Comparison of ENCODE assay signal across 9 cellular contexts in genomic region chr2:142874293-142874814, GRCh38. TPM values are rescaled to one million over a fixed set of nuclear protein-coding genes. Genes with fewer than 3 reads are reported as not detected.
DNase-seq lines count a peak whose midpoint lies in the region; ATAC-seq and FAIRE-seq lines count a peak whose summit lies in the region.
"Had no signal": no experiment of that assay in that cellular context is flagged by ENCODE, and none has a peak within 500 bp of the region (broad histone marks: within the 10 kb centered on the region; RNA-seq: fewer than 3 reads in every experiment).

No MANE protein-coding gene starts in this region.

- H3K27ac Mint-ChIP-seq in activated CD8-positive, alpha-beta T cell treated with anti-CD3 and anti-CD28 coated beads, Interleukin-2, amount 10 ng/mL, durations not matched to agents 7 days and 5 days, result no peak overlapping the region

- no peaks in the 10 kb centered on the region for H3K27me3 Mint-ChIP-seq in activated CD8-positive, alpha-beta T cell treated with anti-CD3 and anti-CD28 coated beads, Interleukin-2, amount 10 ng/mL, durations not matched to agents 7 days and 5 days (ENCODE audit: low read depth)

- no peaks in the 10 kb centered on the region for H3K4me1 Mint-ChIP-seq in activated CD8-positive, alpha-beta T cell treated with anti-CD3 and anti-CD28 coated beads, Interleukin-2, amount 10 ng/mL, durations not matched to agents 7 days and 5 days (ENCODE audit: low read depth)

- H3K4me3 Mint-ChIP-seq in activated CD8-positive, alpha-beta T cell treated with anti-CD3 and anti-CD28 coated beads, Interleukin-2, amount 10 ng/mL, durations not matched to agents 7 days and 5 days, result no peak overlapping the region

- ATAC-seq in GM21786 (IDR thresholded peaks at IDR 0.05; ENCODE audit: unreplicated experiment), result peak; percentile 15
- ATAC-seq in activated CD8-positive, alpha-beta T cell treated with anti-CD3 and anti-CD28 coated beads, Interleukin-2, amount 10 ng/mL, durations not matched to agents 7 days and 5 days, result no peak

- CTCF ChIA-PET in activated CD8-positive, alpha-beta T cell treated with anti-CD3 and anti-CD28 coated beads, Interleukin-2, amount 10 ng/mL, durations not matched to agents 7 days and 5 days (lab: Charles Lee), result no interaction called here

- DNase-seq in SIG-M5 treated with dmso at 0.1 percent for 504 hours (lab: John Stamatoyannopoulos, UW; ENCODE audit: unreplicated experiment) (peak; percentile 78), glomerular visceral epithelial cell (ENCODE audit: extremely low spot score) (peak; percentile 60), stromal cell of bone marrow (ENCODE audit: low read depth) (peak; percentile 98), activated gamma-delta T cell (lab: John Stamatoyannopoulos, UW) (no peak), HTR-8/SVneo (ENCODE audit: insufficient read length, low spot score) (no peak), DMS 273 treated with DMSO at 0.1 percent for 48 hours (lab: John Stamatoyannopoulos, UW) (no peak)
- no peak for DNase-seq in activated CD8-positive, alpha-beta T cell treated with anti-CD3 and anti-CD28 coated beads, Interleukin-2, amount 10 ng/mL, durations not matched to agents 7 days and 5 days
- DNase-seq: T-helper 9 cell had no signal

- FAIRE-seq in HTR-8/SVneo (lab: Jason Lieb, UNC), result no peak

- POLR2A ChIA-PET in activated CD8-positive, alpha-beta T cell treated with anti-CD3 and anti-CD28 coated beads, Interleukin-2, amount 10 ng/mL, durations not matched to agents 7 days and 5 days (lab: Charles Lee), result no interaction called here

- H3K36me3 Mint-ChIP-seq in activated CD8-positive, alpha-beta T cell treated with anti-CD3 and anti-CD28 coated beads, Interleukin-2, amount 10 ng/mL, durations not matched to agents 7 days and 5 days (ENCODE audit: low read depth), result no peaks in the 10 kb centered on the region

- H3K9me3 Mint-ChIP-seq in activated CD8-positive, alpha-beta T cell treated with anti-CD3 and anti-CD28 coated beads, Interleukin-2, amount 10 ng/mL, durations not matched to agents 7 days and 5 days (ENCODE audit: insufficient read depth), result no peaks in the 10 kb centered on the region

RNA-seq across cellular contexts. Expression of gene KYNU, which starts 3.1 kb away (rescaled TPM):
- not detected for total RNA-seq in activated CD8-positive, alpha-beta T cell treated with anti-CD3 and anti-CD28 coated beads, Interleukin-2, amount 10 ng/mL, durations not matched to agents 7 days and 5 days

Comparison
In these comparisons a context has a peak if more than half of its experiments do, and no peak if none do; other contexts are left out.
1. DNase-seq: peak in SIG-M5 treated with dmso at 0.1 percent for 504 hours (single experiment), glomerular visceral epithelial cell (single experiment) and stromal cell of bone marrow (single experiment); none in activated gamma-delta T cell (single experiment), activated CD8-positive, alpha-beta T cell treated with anti-CD3 and anti-CD28 coated beads, Interleukin-2, amount 10 ng/mL, durations not matched to agents 7 days and 5 days (single experiment), HTR-8/SVneo (single experiment) and DMS 273 treated with DMSO at 0.1 percent for 48 hours (single experiment).